ENCODE assay signal across 20 cellular contexts in the genomic region with DNA sequence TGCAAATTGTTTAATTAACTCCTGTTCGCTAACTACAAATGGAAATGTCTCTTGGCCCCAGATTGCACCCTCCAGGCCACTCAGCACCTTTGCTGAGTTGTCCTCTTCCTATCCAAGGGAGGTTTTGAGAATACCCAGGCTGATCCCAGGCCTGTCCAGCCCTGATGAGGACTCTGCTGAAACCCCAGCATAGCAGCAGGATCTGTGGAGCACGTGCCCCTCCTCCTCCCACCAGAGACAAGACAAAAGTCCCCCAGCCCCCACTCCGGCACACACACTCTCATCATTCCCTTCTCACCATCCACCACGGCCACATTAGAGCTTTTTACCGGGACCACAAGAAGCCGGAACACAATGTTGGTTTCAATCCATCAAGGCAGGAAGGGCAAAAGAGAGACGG.
DNase-seq lines count a peak whose midpoint lies in the region; ATAC-seq, FAIRE-seq and TF ChIP-seq lines count a peak whose summit lies in the region.
"Had no signal": no experiment of that assay in that cellular context is flagged by ENCODE, and none has a peak within 500 bp of the region (broad histone marks: within the 10 kb centered on the region; RNA-seq: fewer than 3 reads in every experiment).

No MANE protein-coding gene starts in this region.

- H3K9ac ChIP-seq in adipocyte (ENCODE audit: low read length) (peak overlapping the region; percentile 43), neural progenitor cell (no peak overlapping the region)

- H3K36me3 ChIP-seq in adipocyte (ENCODE audit: control insufficient read depth, insufficient read depth, low read length, severe bottlenecking) (peaks cover 58% of the 10 kb centered on the region), esophagus (ENCODE audit: control insufficient read depth in 2 of 2, insufficient read depth in 2 of 2, low read length in 1 of 2) (peaks cover 3 to 13% of the 10 kb centered on the region in 2 donors), neural progenitor cell (no peaks in the 10 kb centered on the region), thoracic aorta (peaks cover 63% of the 10 kb centered on the region), pancreas (peaks cover 0 to 44% (median 15%) of the 10 kb centered on the region in 3 donors)

- FAIRE-seq in pancreas (lab: Jason Lieb, UNC): no peak
- FAIRE-seq: HTR-8/SVneo, islet of Langerhans had no signal

- H3K79me2 ChIP-seq in neural progenitor cell (ENCODE audit: low read depth): no peaks in the 10 kb centered on the region

- 74 to 78% methylated on average over 7 of the region's 7 CpGs for WGBS in esophagus, 2 donors
- 89 to 91% methylated on average over 7 of the region's 7 CpGs for WGBS in pancreas, 2 donors

- TF ChIP-seq CTCF in neural progenitor cell (IDR thresholded peaks at IDR 0.05) (no peak), thoracic aorta (IDR thresholded peaks at IDR 0.05) (no peak), pancreas (IDR thresholded peaks at IDR 0.05) (no peak)

- H3K27me3 Mint-ChIP-seq in neural progenitor cell (ENCODE audit: insufficient read depth, low read depth): peaks cover 12% of the 10 kb centered on the region
- H3K27me3 Mint-ChIP-seq: activated naive CD8-positive, alpha-beta T cell treated with anti-CD3 and anti-CD28 coated beads for 36 hours had no signal

- H3K27ac ChIP-seq in esophagus (ENCODE audit: low read depth in 2 of 2, low read length in 1 of 2) (peak overlapping the region; percentile 29 to 36), neural progenitor cell (no peak overlapping the region), thoracic aorta (peak overlapping the region; percentile 67 to 85), pancreas (no peak overlapping the region)
- H3K27ac ChIP-seq: testis had no signal

- H2AFZ ChIP-seq in neural progenitor cell (replicated peaks): no peak overlapping the region

- peaks cover 62% of the 10 kb centered on the region for H3K4me1 ChIP-seq in adipocyte (ENCODE audit: control insufficient read depth, insufficient read depth, low read length)
- H3K4me1 ChIP-seq in esophagus (ENCODE audit: control insufficient read depth in 2 of 2, insufficient read depth in 2 of 2, low read length in 1 of 2): peaks cover 14 to 33% of the 10 kb centered on the region in 2 donors
- H3K4me1 ChIP-seq in neural progenitor cell: peaks cover 13% of the 10 kb centered on the region
- H3K4me1 ChIP-seq in thoracic aorta (ENCODE audit: control insufficient read depth in 1 of 2, low read depth in 2 of 2): peaks cover 72 to 100% of the 10 kb centered on the region in 2 donors
- H3K4me1 ChIP-seq in pancreas: peaks cover 0 to 3% (median 0%) of the 10 kb centered on the region in 3 donors

- H3K27me3 ChIP-seq in adipocyte (replicated peaks; ENCODE audit: control insufficient read depth, insufficient read depth, low read length) (no peaks in the 10 kb centered on the region), esophagus (ENCODE audit: control insufficient read depth in 1 of 2, insufficient read depth in 2 of 2, low read length in 2 of 2) (no peaks in the 10 kb centered on the region), neural progenitor cell (peaks cover 58% of the 10 kb centered on the region), thoracic aorta (replicated peaks; ENCODE audit: insufficient read depth) (no peaks in the 10 kb centered on the region), pancreas (no peaks in the 10 kb centered on the region)
- H3K27me3 ChIP-seq: testis had no signal

- H3K4me1 Mint-ChIP-seq in neural progenitor cell: peaks cover 42% of the 10 kb centered on the region
- H3K4me1 Mint-ChIP-seq: activated naive CD8-positive, alpha-beta T cell treated with anti-CD3 and anti-CD28 coated beads for 36 hours had no signal

- H3K4me2 ChIP-seq in neural progenitor cell: peak overlapping the region; percentile 33

- no peak for DNase-seq in adipocyte (ENCODE audit: low read depth)
- DNase-seq in neural progenitor cell (ENCODE audit: low spot score): no peak
- DNase-seq in thoracic aorta (ENCODE audit: low spot score): no peak
- DNase-seq in pancreas: no peak
- no peak for DNase-seq in stimulated activated CD4-positive, alpha-beta T cell treated with anti-CD3 and anti-CD28 coated beads, Interleukin-12 subunit alpha, Interleukin-12 subunit beta, amount 100 ng/mL, for 4 hours
- no peak for DNase-seq in SKM-1 treated with dmso at 0.1 percent for 144 hours (lab: John Stamatoyannopoulos, UW; ENCODE audit: unreplicated experiment)
- DNase-seq: activated naive CD8-positive, alpha-beta T cell treated with anti-CD3 and anti-CD28 coated beads for 36 hours; CD8-positive, alpha-beta T cell; effector CD8-positive, alpha-beta T cell; NCI-H1105 treated with DMSO at 0.1 percent for 48 hours; NCI-H2171; OCI-M1; stimulated activated CD4-positive, alpha-beta T cell treated with anti-CD3 and anti-CD28 coated beads, Interleukin-4, amount 100 ng/mL, for 1 hour; testis had no signal

- intact Hi-C loops in pancreas (cut with DNase I): no loop called here

- H3K4me3 ChIP-seq in adipocyte (ENCODE audit: low read length) (no peak overlapping the region), esophagus (ENCODE audit: low read depth in 1 of 2, low read length in 2 of 2) (no peak overlapping the region), neural progenitor cell (no peak overlapping the region), thoracic aorta (no peak overlapping the region), pancreas (no peak overlapping the region)
- H3K4me3 ChIP-seq: testis had no signal

- H3K9me3 Mint-ChIP-seq in neural progenitor cell: no peaks in the 10 kb centered on the region
- H3K9me3 Mint-ChIP-seq: activated naive CD8-positive, alpha-beta T cell treated with anti-CD3 and anti-CD28 coated beads for 36 hours; CD8-positive, alpha-beta T cell; mesothelial cell of epicardium; T-helper 2 cell treated with Interferon-gamma antibody and Interleukin-4, amounts not matched to agents 5 μg/mL and 100 μg/mL, for 36 hours had no signal

- H4K20me1 ChIP-seq in neural progenitor cell (ENCODE audit: low read depth): peaks cover 4% of the 10 kb centered on the region

- no peaks in the 10 kb centered on the region for H3K36me3 Mint-ChIP-seq in neural progenitor cell
- H3K36me3 Mint-ChIP-seq: activated naive CD8-positive, alpha-beta T cell treated with anti-CD3 and anti-CD28 coated beads for 36 hours; CD8-positive, alpha-beta T cell had no signal

- H3K27ac Mint-ChIP-seq in neural progenitor cell: peak overlapping the region; percentile 19
- H3K27ac Mint-ChIP-seq: activated naive CD8-positive, alpha-beta T cell treated with anti-CD3 and anti-CD28 coated beads for 36 hours; CD8-positive, alpha-beta T cell; mesothelial cell of epicardium; T-helper 2 cell treated with Interferon-gamma antibody and Interleukin-4, amounts not matched to agents 5 μg/mL and 100 μg/mL, for 36 hours had no signal

- no peak overlapping the region for H3K4me3 Mint-ChIP-seq in neural progenitor cell
- H3K4me3 Mint-ChIP-seq: activated naive CD8-positive, alpha-beta T cell treated with anti-CD3 and anti-CD28 coated beads for 36 hours; CD8-positive, alpha-beta T cell; mesothelial cell of epicardium; T-helper 2 cell treated with Interferon-gamma antibody and Interleukin-4, amounts not matched to agents 5 μg/mL and 100 μg/mL, for 36 hours had no signal

- ATAC-seq in thoracic aorta (ENCODE audit: insufficient number of reproducible peaks, low FRiP score, low read depth) (no peak), HG03139 (IDR thresholded peaks at IDR 0.05; ENCODE audit: unreplicated experiment) (no peak), pancreas (no peak)
- ATAC-seq: CD8-positive, alpha-beta T cell had no signal

- H3F3A ChIP-seq in neural progenitor cell (ENCODE audit: low read depth): no peaks in the 10 kb centered on the region

- H3K9me3 ChIP-seq in adipocyte (ENCODE audit: control insufficient read depth, low read length) (no peaks in the 10 kb centered on the region), esophagus (ENCODE audit: control insufficient read depth in 2 of 2, insufficient read depth in 1 of 2, low read depth in 1 of 2, low read length in 1 of 2) (no peaks in the 10 kb centered on the region), neural progenitor cell (ENCODE audit: low read depth) (no peaks in the 10 kb centered on the region), thoracic aorta (no peaks in the 10 kb centered on the region), pancreas (no peaks in the 10 kb centered on the region)
- H3K9me3 ChIP-seq: testis had no signal

Comparison
In these comparisons a context has a peak if more than half of its experiments do, and no peak if none do; other contexts are left out.
1. H3K27ac ChIP-seq: peak in esophagus (2 of 2) and thoracic aorta (2 of 2); none in neural progenitor cell (single experiment) and pancreas (0 of 4).